ENCODE assay signal across 12 cellular contexts in genomic region chr1:44068442-44068861, GRCh38. TPM values are rescaled to one million over a fixed set of nuclear protein-coding genes. Genes with fewer than 3 reads are reported as not detected.
A peak's percentile ranks its signal among the peaks of the same experiment; 100 is the strongest.
DNase-seq lines count a peak whose midpoint lies in the region; ATAC-seq and TF ChIP-seq lines count a peak whose summit lies in the region.
"Had no signal": no experiment of that assay in that cellular context is flagged by ENCODE, and none has a peak within 500 bp of the region (broad histone marks: within the 10 kb centered on the region; RNA-seq: fewer than 3 reads in every experiment).

No MANE protein-coding gene starts in this region.

- no peak overlapping the region for H3K23ac ChIP-seq in mesendoderm (ENCODE audit: low read length)

- H3K27me3 ChIP-seq in liver (ENCODE audit: control insufficient read depth in 4 of 4, insufficient read depth in 4 of 4, low read length in 3 of 4) (no peaks in the 10 kb centered on the region), mesendoderm (ENCODE audit: insufficient read depth, low read length, poor library complexity) (no peaks in the 10 kb centered on the region)

- no peak for TF ChIP-seq RAD21 in liver (IDR thresholded peaks at IDR 0.05)

- no peaks in the 10 kb centered on the region for H3K79me2 ChIP-seq in mesendoderm (ENCODE audit: control insufficient read depth, insufficient read depth, low read length)

- no peak overlapping the region for H4K8ac ChIP-seq in mesendoderm (ENCODE audit: low read depth, low read length)

- H2BK120ac ChIP-seq in mesendoderm (ENCODE audit: low read depth, low read length), result no peak overlapping the region

- ATAC-seq in GM21825 (IDR thresholded peaks at IDR 0.05; ENCODE audit: unreplicated experiment), result peak; percentile 57
- ATAC-seq in GM21390 (IDR thresholded peaks at IDR 0.05; ENCODE audit: unreplicated experiment), result no peak
- no peak for ATAC-seq in GM19397 (IDR thresholded peaks at IDR 0.05; ENCODE audit: unreplicated experiment)

- no peak overlapping the region for H4K5ac ChIP-seq in mesendoderm (ENCODE audit: low read length)

- H3K27ac ChIP-seq in liver (ENCODE audit: low read depth in 1 of 2, low read length in 2 of 2) (peak overlapping the region; percentile 25 to 61), mesendoderm (ENCODE audit: low read depth, low read length) (no peak overlapping the region)
- H3K27ac ChIP-seq: suprapubic skin had no signal

- 57% methylated on average over 2 of the region's 2 CpGs for WGBS in liver
- WGBS in mesendoderm (ENCODE audit: extremely low coverage, insufficient coverage, low lambda C conversion rate), result no CpG with 5 or more reads among the region's 2 CpGs

- no peak overlapping the region for H3K18ac ChIP-seq in mesendoderm (ENCODE audit: low read length)

- TF ChIP-seq CTCF in liver (IDR thresholded peaks at IDR 0.05; ENCODE audit: low read depth, low read length, missing input control), result no peak

- DNase-seq in AML-193 (lab: John Stamatoyannopoulos, UW) (peak; percentile 65 to 73), SKM-1 treated with dmso at 0.1 percent for 144 hours (lab: John Stamatoyannopoulos, UW; ENCODE audit: unreplicated experiment) (peak; percentile 95), mesendoderm (no peak)
- DNase-seq in activated CD8-positive, alpha-beta memory T cell treated with anti-CD3 and anti-CD28 coated beads for 24 hours, result no peak
- DNase-seq: stimulated activated CD4-positive, alpha-beta T cell treated with anti-CD3 and anti-CD28 coated beads, Interleukin-4, amount 100 ng/mL, for 24 hours had no signal

- no peak overlapping the region for H2BK5ac ChIP-seq in mesendoderm (ENCODE audit: low read length)

- H3K79me1 ChIP-seq in mesendoderm (ENCODE audit: low read length), result no peaks in the 10 kb centered on the region

- no peak overlapping the region for H3K56ac ChIP-seq in mesendoderm (ENCODE audit: low read length)

- no peak overlapping the region for H2AK5ac ChIP-seq in mesendoderm (ENCODE audit: low read length)

- H3K4ac ChIP-seq in mesendoderm (ENCODE audit: low read depth, low read length), result no peak overlapping the region

- H3K9ac ChIP-seq in liver (ENCODE audit: low read depth in 1 of 2, low read length in 2 of 2), result no peak overlapping the region
- H3K9ac ChIP-seq in mesendoderm (ENCODE audit: low read length), result no peak overlapping the region

- H3K9me3 ChIP-seq in liver (ENCODE audit: control insufficient read depth in 4 of 4, low read length in 3 of 4), result no peaks in the 10 kb centered on the region
- H3K9me3 ChIP-seq: suprapubic skin had no signal

- no peak overlapping the region for H3K4me2 ChIP-seq in mesendoderm (ENCODE audit: low read length)

- no peak overlapping the region for H3K4me3 ChIP-seq in liver (ENCODE audit: low read depth in 1 of 3, low read length in 3 of 3)
- no peak overlapping the region for H3K4me3 ChIP-seq in mesendoderm (ENCODE audit: low read length)
- H3K4me3 ChIP-seq: suprapubic skin had no signal

- H3K4me1 ChIP-seq in liver (ENCODE audit: control insufficient read depth in 4 of 4, insufficient read depth in 4 of 4, low read length in 3 of 4) (peaks cover 4 to 31% (median 26%) of the 10 kb centered on the region in 4 donors), mesendoderm (ENCODE audit: control insufficient read depth, low read depth, low read length) (no peaks in the 10 kb centered on the region)
- H3K4me1 ChIP-seq: suprapubic skin had no signal

- no peaks in the 10 kb centered on the region for H3K36me3 ChIP-seq in liver (ENCODE audit: control insufficient read depth in 4 of 4, insufficient read depth in 3 of 4, low read depth in 1 of 4, low read length in 3 of 4)
- H3K36me3 ChIP-seq in mesendoderm (ENCODE audit: control insufficient read depth, insufficient read depth, low read length), result no peaks in the 10 kb centered on the region
- H3K36me3 ChIP-seq: suprapubic skin had no signal

- H2BK15ac ChIP-seq in mesendoderm (replicated peaks; ENCODE audit: low read depth), result no peak overlapping the region

TF ChIP-seq in liver, 16 proteins besides CTCF, POLR2A, EP300 and RAD21:
- TF ChIP-seq ATF3 (IDR thresholded peaks at IDR 0.05), result no peak
- no peak for TF ChIP-seq HNF4A (conservative IDR thresholded peaks at IDR 0.05)
- no peak for TF ChIP-seq HNF4G (IDR thresholded peaks at IDR 0.05)
- TF ChIP-seq YY1 (IDR thresholded peaks at IDR 0.05), result no peak
- no peak for TF ChIP-seq NR2F2 (IDR thresholded peaks at IDR 0.05)
- no peak for TF ChIP-seq SP1 (IDR thresholded peaks at IDR 0.05)
- TF ChIP-seq RXRA (IDR thresholded peaks at IDR 0.05), result no peak
- no peak for TF ChIP-seq FOXA2 (IDR thresholded peaks at IDR 0.05)
- TF ChIP-seq JUND (IDR thresholded peaks at IDR 0.05), result no peak
- TF ChIP-seq TAF1 (conservative IDR thresholded peaks at IDR 0.05), result no peak
- no peak for TF ChIP-seq MAX (IDR thresholded peaks at IDR 0.05)
- no peak for TF ChIP-seq GABPA (IDR thresholded peaks at IDR 0.05 in 1 of 2, conservative IDR thresholded peaks at IDR 0.05 in 1 of 2)
- TF ChIP-seq REST (IDR thresholded peaks at IDR 0.05), result no peak
- TF ChIP-seq ZBTB33 (IDR thresholded peaks at IDR 0.05), result no peak
- no peak for TF ChIP-seq EGR1 (IDR thresholded peaks at IDR 0.05; ENCODE audit: low read depth in 2 of 2)
- TF ChIP-seq FOXA1 (IDR thresholded peaks at IDR 0.05), result no peak

RNA-seq across cellular contexts. Expression of gene SLC6A9, which starts 37.2 kb away (rescaled TPM):
- total RNA-seq in liver, result 10 to 100 TPM in 1 of 2 donors, 1 to 10 TPM in 1; 1.0 to 47.7 TPM
- polyA plus RNA-seq in liver, result 1 to 10 TPM in 1 of 2 donors, under 1 TPM in 1; 0.57 to 6.1 TPM
- 16.1 TPM for polyA plus RNA-seq in mesendoderm (2013, experiment 1 of 2)
- 15.8 TPM for polyA plus RNA-seq in mesendoderm (2013, experiment 2 of 2)

RNA-seq across cellular contexts. Expression of gene KLF17, which starts 50.2 kb away (rescaled TPM):
- not detected for total RNA-seq in liver
- not detected for polyA plus RNA-seq in liver
- not detected for polyA plus RNA-seq in mesendoderm (2013, experiment 1 of 2)
- polyA plus RNA-seq in mesendoderm (2013, experiment 2 of 2), result not detected
- total RNA-seq: endothelial cell of umbilical vein, SK-MEL-5, suprapubic skin had no signal
- polyA plus RNA-seq: endothelial cell of umbilical vein had no signal

Comparison
In these comparisons a context has a peak if more than half of its experiments do, and no peak if none do; other contexts are left out.
1. DNase-seq: peak in AML-193 (2 of 2) and SKM-1 treated with dmso at 0.1 percent for 144 hours (single experiment); none in activated CD8-positive, alpha-beta memory T cell treated with anti-CD3 and anti-CD28 coated beads for 24 hours (single experiment) and mesendoderm (single experiment).